ENCODE assay signal across 7 cellular contexts in genomic region chr1:228378453-228379164, GRCh38. TPM values are rescaled to one million over a fixed set of nuclear protein-coding genes. Genes with fewer than 3 reads are reported as not detected.
DNase-seq lines count a peak whose midpoint lies in the region; ATAC-seq and TF ChIP-seq lines count a peak whose summit lies in the region.

No MANE protein-coding gene starts in this region.

- H3K27me3 ChIP-seq in GM23248 (replicated peaks; ENCODE audit: insufficient read depth), result no peaks in the 10 kb centered on the region

- H3K9ac ChIP-seq in GM23248, result peak overlapping the region; percentile 67

- H3K4me2 ChIP-seq in GM23248 (ENCODE audit: unreplicated experiment), result peak overlapping the region; percentile 78

- 2% methylated on average over 50 to 70 of the region's 70 CpGs for WGBS in GM23248 (ENCODE audit: low coverage in 1 of 2, low lambda C conversion rate in 2 of 2, missing lambda C conversion rate in 2 of 2), 2 experiments

- H3K9me2 ChIP-seq in GM23248 (ENCODE audit: insufficient read depth), result no peaks in the 10 kb centered on the region

- in situ Hi-C loops in GM23248 (cut with MboI), result no loop called here

- DNase-seq in GM23248, result peak; percentile 88
- peak; percentile 52 for DNase-seq in NCI-H526 treated with DMSO at 0.1 percent for 48 hours (lab: John Stamatoyannopoulos, UW)
- DNase-seq in activated T-cell treated with anti-CD3 and anti-CD28 coated beads for 24 hours (ENCODE audit: low read depth), result peak; percentile 25
- peak; percentile 60 to 77 for DNase-seq in erythroblast (lab: John Stamatoyannopoulos, UW)
- DNase-seq in mucosa of gallbladder (ENCODE audit: low spot score), result peak; percentile 66
- DNase-seq in stimulated activated CD8-positive, alpha-beta memory T cell treated with anti-CD3 and anti-CD28 coated beads, Interleukin-4, amount 100 ng/mL, for 48 hours, result peak; percentile 78

- TF ChIP-seq POLR2A in erythroblast (IDR thresholded peaks at IDR 0.05; ENCODE audit: low read length), result no peak

- no peaks in the 10 kb centered on the region for H3K9me3 ChIP-seq in GM23248 (ENCODE audit: low read depth)

- H3K27ac ChIP-seq in GM23248, result no peak overlapping the region

- H4K20me1 ChIP-seq in GM23248 (ENCODE audit: insufficient read depth), result no peaks in the 10 kb centered on the region

- H3K79me2 ChIP-seq in GM23248 (ENCODE audit: insufficient read depth), result no peaks in the 10 kb centered on the region

- H3F3A ChIP-seq in GM23248 (ENCODE audit: insufficient read depth), result no peaks in the 10 kb centered on the region

- no peak for ATAC-seq in HG02678 (IDR thresholded peaks at IDR 0.05; ENCODE audit: unreplicated experiment)

- peak overlapping the region; percentile 85 for H2AFZ ChIP-seq in GM23248

- peak overlapping the region; percentile 80 for H3K4me3 ChIP-seq in GM23248

- no peaks in the 10 kb centered on the region for H3K4me1 ChIP-seq in GM23248 (ENCODE audit: insufficient read depth)

- no peaks in the 10 kb centered on the region for H3K36me3 ChIP-seq in GM23248 (ENCODE audit: low read depth)

RNA-seq across cellular contexts. Expression of gene TRIM11, which starts 28.0 kb away (rescaled TPM):
- 21.3 and 24.7 TPM in 2 replicates for total RNA-seq in GM23248 (2014; rRNA removed; shearing (Covaris generic))
- polyA plus RNA-seq in GM23248 (2016; fragmentation: Nextera tagmentation; extraction: Ambion mirVana), result 8.6 and 9.8 TPM in 2 replicates
- total RNA-seq in mucosa of gallbladder, result 33.3 TPM

RNA-seq across cellular contexts. Expression of gene TRIM17, which starts 38.1 kb away (rescaled TPM):
- not detected in 2 replicates for total RNA-seq in GM23248 (2014; rRNA removed; shearing (Covaris generic))
- 0.26 and 0.43 TPM in 2 replicates for polyA plus RNA-seq in GM23248 (2016; fragmentation: Nextera tagmentation; extraction: Ambion mirVana)
- total RNA-seq in mucosa of gallbladder, result 0.23 TPM

Comparison
In these comparisons a context has a peak if more than half of its experiments do, and no peak if none do; other contexts are left out.
1. DNase-seq: peak in every context shown above with its lines; median percentile 88 in GM23248; 78 in stimulated activated CD8-positive, alpha-beta memory T cell treated with anti-CD3 and anti-CD28 coated beads, Interleukin-4, amount 100 ng/mL, for 48 hours; 68 in erythroblast; 66 in mucosa of gallbladder; 52 in NCI-H526 treated with DMSO at 0.1 percent for 48 hours; 25 in activated T-cell treated with anti-CD3 and anti-CD28 coated beads for 24 hours.